In the genomic region with DNA sequence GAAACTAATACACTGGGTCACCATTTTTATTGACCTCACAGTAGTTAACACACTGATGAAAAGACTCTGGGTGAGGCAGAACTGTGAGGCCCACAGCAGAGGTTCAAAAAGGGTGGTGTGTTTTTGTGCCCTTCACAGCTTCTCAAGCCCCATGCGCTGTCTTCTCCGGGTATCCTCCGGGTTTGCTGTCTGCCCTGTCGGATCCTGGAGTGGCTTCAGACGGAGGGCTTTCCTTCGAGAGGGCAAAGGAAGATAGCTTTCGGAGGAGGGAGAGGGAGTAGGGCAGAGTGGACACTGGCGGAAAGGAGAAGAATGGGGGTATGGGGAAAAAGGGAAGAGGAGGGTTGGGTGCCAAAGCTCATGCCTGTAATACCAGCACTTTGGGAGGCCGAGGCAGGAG, we compare ENCODE assay signal across 39 cellular contexts.
"Had no signal": no experiment of that assay in that cellular context is flagged by ENCODE, and none has a peak within 500 bp of the region (broad histone marks: within the 10 kb centered on the region; RNA-seq: fewer than 3 reads in every experiment).

No MANE protein-coding gene starts in this region.

- H3K36me3 Mint-ChIP-seq: activated naive CD4-positive, alpha-beta T cell treated with anti-CD3 and anti-CD28 coated beads, Interleukin-2, amount 10 ng/mL, durations not matched to agents 7 days and 5 days; activated naive CD4-positive, alpha-beta T cell treated with anti-CD3 and anti-CD28 coated beads, Interleukin-2, amount 50 U/mL, for 24 hours; activated naive CD4-positive, alpha-beta T cell treated with anti-CD3 and anti-CD28 coated beads, Interleukin-2, amount 50 U/mL, for 72 hours; activated naive CD8-positive, alpha-beta T cell; activated naive CD8-positive, alpha-beta T cell treated with anti-CD3 and anti-CD28 coated beads for 36 hours; activated naive CD8-positive, alpha-beta T cell treated with anti-CD3 and anti-CD28 coated beads, Interleukin-2, amount 10 ng/mL, durations not matched to agents 7 days and 5 days; brain had no signal

- H3K4me1 ChIP-seq: adrenal gland, ascending aorta, body of pancreas, breast epithelium had no signal

- ATAC-seq: activated naive CD4-positive, alpha-beta T cell treated with anti-CD3 and anti-CD28 coated beads, Interleukin-2, amount 50 U/mL, for 72 hours; activated naive CD8-positive, alpha-beta T cell treated with anti-CD3 and anti-CD28 coated beads, Interleukin-2, amount 50 U/mL, for 24 hours; activated T-cell treated with anti-CD3 and anti-CD28 coated beads, Interleukin-2, amount 50 U/mL, for 4 hours; activated T-cell treated with anti-CD3 and anti-CD28 coated beads, Interleukin-2, amount 50 U/mL, for 72 hours; activated T-helper 17 cell treated with anti-CD3 and anti-CD28 coated beads, Interleukin-2, amount 50 U/mL, for 72 hours; body of pancreas had no signal

- H3K27ac Mint-ChIP-seq: activated naive CD4-positive, alpha-beta T cell treated with anti-CD3 and anti-CD28 coated beads for 36 hours; activated naive CD4-positive, alpha-beta T cell treated with anti-CD3 and anti-CD28 coated beads, Interleukin-2, amount 10 ng/mL, durations not matched to agents 7 days and 5 days; activated naive CD4-positive, alpha-beta T cell treated with anti-CD3 and anti-CD28 coated beads, Interleukin-2, amount 50 U/mL, for 24 hours; activated naive CD4-positive, alpha-beta T cell treated with anti-CD3 and anti-CD28 coated beads, Interleukin-2, amount 50 U/mL, for 72 hours; activated naive CD8-positive, alpha-beta T cell; activated naive CD8-positive, alpha-beta T cell treated with anti-CD3 and anti-CD28 coated beads for 36 hours; activated naive CD8-positive, alpha-beta T cell treated with anti-CD3 and anti-CD28 coated beads, Interleukin-2, amount 10 ng/mL, durations not matched to agents 7 days and 5 days; activated naive CD8-positive, alpha-beta T cell treated with anti-CD3 and anti-CD28 coated beads, Interleukin-2, amount 50 U/mL, for 24 hours; activated T-cell treated with anti-CD3 and anti-CD28 coated beads, Interleukin-2, amount 50 U/mL, for 72 hours; activated T-helper 1 cell treated with anti-CD3 and anti-CD28 coated beads, Interleukin-12 subunit alpha, Interleukin-12 subunit beta, Interleukin-2, Interleukin-4 antibody, amounts not matched to agents 30 ng/mL and 10 ng/mL and 1 ng/mL, durations not matched to agents 14 hours and 24 hours and 36 hours; activated T-helper 17 cell treated with anti-CD3 and anti-CD28 coated beads, Interleukin-2, amount 50 U/mL, for 72 hours; activated T-helper 2 cell treated with anti-CD3 and anti-CD28 coated beads, Interferon-gamma antibody, Interleukin-2, Interleukin-4, amounts not matched to agents 10 μg/mL and 5 μg/mL and 100 μg/mL, durations not matched to agents 14 hours and 24 hours and 36 hours; brain had no signal

- H3K4me1 Mint-ChIP-seq: activated naive CD4-positive, alpha-beta T cell treated with anti-CD3 and anti-CD28 coated beads, Interleukin-2, amount 10 ng/mL, durations not matched to agents 7 days and 5 days; activated naive CD4-positive, alpha-beta T cell treated with anti-CD3 and anti-CD28 coated beads, Interleukin-2, amount 50 U/mL, for 24 hours; activated naive CD8-positive, alpha-beta T cell treated with anti-CD3 and anti-CD28 coated beads for 36 hours; activated naive CD8-positive, alpha-beta T cell treated with anti-CD3 and anti-CD28 coated beads, Interleukin-2, amount 10 ng/mL, durations not matched to agents 7 days and 5 days; activated naive CD8-positive, alpha-beta T cell treated with anti-CD3 and anti-CD28 coated beads, Interleukin-2, amount 50 U/mL, for 24 hours; activated T-helper 17 cell treated with anti-CD3 and anti-CD28 coated beads, Interleukin-2, amount 50 U/mL, for 72 hours; brain; central memory CD8-positive, alpha-beta T cell had no signal

- H3K27me3 Mint-ChIP-seq: brain had no signal

- H3K27ac ChIP-seq: adrenal gland, ascending aorta, body of pancreas, brain microvascular endothelial cell, breast epithelium, cardiac muscle cell had no signal

- H3K36me3 ChIP-seq: adrenal gland, ascending aorta, brain microvascular endothelial cell, breast epithelium, cardiac muscle cell had no signal

- H3K9me3 Mint-ChIP-seq: activated naive CD4-positive, alpha-beta T cell treated with anti-CD3 and anti-CD28 coated beads for 36 hours; activated naive CD4-positive, alpha-beta T cell treated with anti-CD3 and anti-CD28 coated beads, Interleukin-2, amount 10 ng/mL, durations not matched to agents 7 days and 5 days; activated naive CD4-positive, alpha-beta T cell treated with anti-CD3 and anti-CD28 coated beads, Interleukin-2, amount 50 U/mL, for 24 hours; activated naive CD4-positive, alpha-beta T cell treated with anti-CD3 and anti-CD28 coated beads, Interleukin-2, amount 50 U/mL, for 72 hours; activated naive CD8-positive, alpha-beta T cell treated with anti-CD3 and anti-CD28 coated beads for 36 hours; activated naive CD8-positive, alpha-beta T cell treated with anti-CD3 and anti-CD28 coated beads, Interleukin-2, amount 10 ng/mL, durations not matched to agents 7 days and 5 days; activated naive CD8-positive, alpha-beta T cell treated with anti-CD3 and anti-CD28 coated beads, Interleukin-2, amount 50 U/mL, for 24 hours; activated T-cell treated with anti-CD3 and anti-CD28 coated beads, Interleukin-2, amount 50 U/mL, for 4 hours; activated T-cell treated with anti-CD3 and anti-CD28 coated beads, Interleukin-2, amount 50 U/mL, for 72 hours; activated T-helper 1 cell treated with anti-CD3 and anti-CD28 coated beads, Interleukin-12 subunit alpha, Interleukin-12 subunit beta, Interleukin-2, Interleukin-4 antibody, amounts not matched to agents 30 ng/mL and 10 ng/mL and 1 ng/mL, durations not matched to agents 14 hours and 24 hours and 36 hours; activated T-helper 17 cell treated with anti-CD3 and anti-CD28 coated beads, Interleukin-2, amount 50 U/mL, for 72 hours; activated T-helper 2 cell treated with anti-CD3 and anti-CD28 coated beads, Interferon-gamma antibody, Interleukin-2, Interleukin-4, amounts not matched to agents 10 μg/mL and 5 μg/mL and 100 μg/mL, durations not matched to agents 14 hours and 24 hours and 36 hours; central memory CD8-positive, alpha-beta T cell had no signal

- H3K4me3 ChIP-seq: adrenal gland, ascending aorta, body of pancreas, breast epithelium, cardiac muscle cell had no signal

- H3K27me3 ChIP-seq: adrenal gland, ascending aorta, body of pancreas, brain microvascular endothelial cell, breast epithelium, cardiac muscle cell had no signal

- DNase-seq: activated effector memory CD4-positive, alpha-beta T cell treated with anti-CD3 and anti-CD28 coated beads, Interleukin-2, amount 50 U/mL, for 16 hours; activated effector memory CD4-positive, alpha-beta T cell treated with Interleukin-2 at 50 U/mL for 16 hours; activated gamma-delta T cell; activated gamma-delta T cell treated with Interleukin-2 at 50 U/mL for 16 hours; activated naive CD4-positive, alpha-beta T cell; activated naive CD4-positive, alpha-beta T cell treated with anti-CD3 and anti-CD28 coated beads for 36 hours; activated naive CD4-positive, alpha-beta T cell treated with anti-CD3 and anti-CD28 coated beads, Interleukin-2, amount 10 ng/mL, durations not matched to agents 7 days and 5 days; activated naive CD4-positive, alpha-beta T cell treated with anti-CD3 and anti-CD28 coated beads, Interleukin-2, amount 50 U/mL, for 16 hours; activated naive CD4-positive, alpha-beta T cell treated with Interleukin-2 at 50 U/mL for 16 hours; activated naive CD8-positive, alpha-beta T cell treated with anti-CD3 and anti-CD28 coated beads for 36 hours; activated naive CD8-positive, alpha-beta T cell treated with anti-CD3 and anti-CD28 coated beads, Interleukin-2, amount 10 ng/mL, durations not matched to agents 7 days and 5 days; activated naive CD8-positive, alpha-beta T cell treated with anti-CD3 and anti-CD28 coated beads, Interleukin-2, amount 50 U/mL, for 24 hours; activated T-cell treated with anti-CD3 and anti-CD28 coated beads, Interleukin-2, amount 50 U/mL, for 4 hours; activated T-cell treated with anti-CD3 and anti-CD28 coated beads, Interleukin-2, amount 50 U/mL, for 48 hours; activated T-cell treated with anti-CD3 and anti-CD28 coated beads, Interleukin-2, amount 50 U/mL, for 72 hours; amniotic stem cell; amygdala; anterior cingulate cortex; aorta; body of pancreas; brain microvascular endothelial cell; caudate nucleus; central memory CD4-positive, alpha-beta T cell; cerebellar nuclear complex had no signal

- FAIRE-seq: astrocyte, bronchial epithelial cell, colon had no signal

- H3K4me3 Mint-ChIP-seq: activated naive CD4-positive, alpha-beta T cell treated with anti-CD3 and anti-CD28 coated beads for 36 hours; activated naive CD4-positive, alpha-beta T cell treated with anti-CD3 and anti-CD28 coated beads, Interleukin-2, amount 10 ng/mL, durations not matched to agents 7 days and 5 days; activated naive CD4-positive, alpha-beta T cell treated with anti-CD3 and anti-CD28 coated beads, Interleukin-2, amount 50 U/mL, for 24 hours; activated naive CD8-positive, alpha-beta T cell; activated naive CD8-positive, alpha-beta T cell treated with anti-CD3 and anti-CD28 coated beads for 36 hours; activated naive CD8-positive, alpha-beta T cell treated with anti-CD3 and anti-CD28 coated beads, Interleukin-2, amount 10 ng/mL, durations not matched to agents 7 days and 5 days; activated naive CD8-positive, alpha-beta T cell treated with anti-CD3 and anti-CD28 coated beads, Interleukin-2, amount 50 U/mL, for 24 hours; activated T-cell treated with anti-CD3 and anti-CD28 coated beads, Interleukin-2, amount 50 U/mL, for 4 hours; activated T-cell treated with anti-CD3 and anti-CD28 coated beads, Interleukin-2, amount 50 U/mL, for 72 hours; activated T-helper 1 cell treated with anti-CD3 and anti-CD28 coated beads, Interleukin-12 subunit alpha, Interleukin-12 subunit beta, Interleukin-2, Interleukin-4 antibody, amounts not matched to agents 30 ng/mL and 10 ng/mL and 1 ng/mL, durations not matched to agents 14 hours and 24 hours and 36 hours; activated T-helper 17 cell treated with anti-CD3 and anti-CD28 coated beads, Interleukin-2, amount 50 U/mL, for 72 hours; brain; central memory CD8-positive, alpha-beta T cell had no signal

- H3K9me3 ChIP-seq: adrenal gland, ascending aorta, body of pancreas, breast epithelium had no signal
